15 cellular contexts compared by ENCODE assay signal in the genomic region with DNA sequence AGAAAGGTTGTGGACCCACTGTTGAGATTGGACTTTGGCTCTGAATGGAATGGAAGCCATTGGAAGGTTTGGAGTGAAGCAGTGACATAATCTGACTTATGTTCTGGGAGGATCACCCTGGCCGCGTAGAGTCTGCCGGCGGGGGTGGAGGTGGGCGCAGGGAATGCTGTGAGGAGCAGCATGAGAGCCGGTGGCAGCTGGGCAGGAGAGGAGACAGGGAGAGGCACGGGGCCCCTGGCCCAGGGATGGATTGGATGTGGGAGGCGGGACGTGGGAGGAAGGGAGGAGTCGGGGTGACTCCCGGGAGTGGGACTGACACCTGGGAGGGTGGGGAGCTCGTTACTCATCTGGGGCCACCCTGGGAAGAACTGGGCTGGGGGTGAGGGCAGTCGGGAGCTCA. TPM values are rescaled to one million over a fixed set of nuclear protein-coding genes. Genes with fewer than 3 reads are reported as not detected.
DNase-seq lines count a peak whose midpoint lies in the region; ATAC-seq and TF ChIP-seq lines count a peak whose summit lies in the region.
"Had no signal": no experiment of that assay in that cellular context is flagged by ENCODE, and none has a peak within 500 bp of the region (broad histone marks: within the 10 kb centered on the region; RNA-seq: fewer than 3 reads in every experiment).

No MANE protein-coding gene starts in this region.

- 70% methylated on average over 13 of the region's 13 CpGs for WGBS in right cardiac atrium

- no peak overlapping the region for H3K4me3 ChIP-seq in right cardiac atrium (ENCODE audit: low read length)
- H3K4me3 ChIP-seq: pancreas, transverse colon had no signal

- H3K4me1 ChIP-seq in right cardiac atrium (ENCODE audit: control insufficient read depth, insufficient read depth, low read length): no peaks in the 10 kb centered on the region
- H3K4me1 ChIP-seq: pancreas, transverse colon had no signal

- peaks cover 61% of the 10 kb centered on the region for H3K4me1 Mint-ChIP-seq in central memory CD8-positive, alpha-beta T cell
- peaks cover 86% of the 10 kb centered on the region for H3K4me1 Mint-ChIP-seq in stimulated activated naive CD8-positive, alpha-beta T cell treated with anti-CD3 and anti-CD28 coated beads, Interleukin-15, amount 100 ng/mL, for 72 hours

- no peaks in the 10 kb centered on the region for H3K9me3 ChIP-seq in right cardiac atrium (ENCODE audit: control insufficient read depth, low read length)
- H3K9me3 ChIP-seq: pancreas, transverse colon had no signal

- H3K36me3 Mint-ChIP-seq in central memory CD8-positive, alpha-beta T cell (ENCODE audit: insufficient read depth): peaks cover 28% of the 10 kb centered on the region

- H3K27me3 Mint-ChIP-seq in central memory CD8-positive, alpha-beta T cell: no peaks in the 10 kb centered on the region
- H3K27me3 Mint-ChIP-seq in stimulated activated naive CD8-positive, alpha-beta T cell treated with anti-CD3 and anti-CD28 coated beads, Interleukin-15, amount 100 ng/mL, for 72 hours: no peaks in the 10 kb centered on the region
- H3K27me3 Mint-ChIP-seq: activated B cell treated with CpG ODN at 0.5 μM for 24 hours had no signal

- peak overlapping the region; percentile 86 for H3K27ac Mint-ChIP-seq in central memory CD8-positive, alpha-beta T cell (ENCODE audit: low read depth)
- peak overlapping the region; percentile 84 to 92 for H3K27ac Mint-ChIP-seq in stimulated activated naive CD8-positive, alpha-beta T cell treated with anti-CD3 and anti-CD28 coated beads, Interleukin-15, amount 100 ng/mL, for 72 hours
- H3K27ac Mint-ChIP-seq: activated B cell treated with CpG ODN at 0.5 μM for 24 hours had no signal

- H3K4me3 Mint-ChIP-seq in central memory CD8-positive, alpha-beta T cell: no peak overlapping the region
- peak overlapping the region in 1 of 2 donors; percentile 46 for H3K4me3 Mint-ChIP-seq in stimulated activated naive CD8-positive, alpha-beta T cell treated with anti-CD3 and anti-CD28 coated beads, Interleukin-15, amount 100 ng/mL, for 72 hours
- H3K4me3 Mint-ChIP-seq: activated B cell treated with CpG ODN at 0.5 μM for 24 hours had no signal

- no peak overlapping the region for H3K27ac ChIP-seq in right cardiac atrium (ENCODE audit: low read length)
- H3K27ac ChIP-seq: pancreas, transverse colon had no signal

- no peaks in the 10 kb centered on the region for H3K9me3 Mint-ChIP-seq in central memory CD8-positive, alpha-beta T cell
- H3K9me3 Mint-ChIP-seq in stimulated activated naive CD8-positive, alpha-beta T cell treated with anti-CD3 and anti-CD28 coated beads, Interleukin-15, amount 100 ng/mL, for 72 hours: no peaks in the 10 kb centered on the region
- H3K9me3 Mint-ChIP-seq: activated B cell treated with CpG ODN at 0.5 μM for 24 hours had no signal

- ATAC-seq in right cardiac atrium (no peak), left cardiac atrium (no peak), GM19455 (IDR thresholded peaks at IDR 0.05; ENCODE audit: unreplicated experiment) (no peak)
- ATAC-seq in central memory CD8-positive, alpha-beta T cell (replicated peaks; ENCODE audit: extremely low read depth, poor library complexity, severe bottlenecking): no peak
- ATAC-seq in stimulated activated naive CD8-positive, alpha-beta T cell treated with anti-CD3 and anti-CD28 coated beads, Interleukin-15, amount 100 ng/mL, for 72 hours: no peak
- ATAC-seq: sciatic nerve had no signal

- intact Hi-C loops in right cardiac atrium (cut with DNase I): no loop called here
- intact Hi-C loops in left cardiac atrium (cut with DNase I): no loop called here

- TF ChIP-seq CTCF in GM10266 (IDR thresholded peaks at IDR 0.05; ENCODE audit: control insufficient read depth, insufficient read depth, low read depth, missing control alignments): no peak

- no peaks in the 10 kb centered on the region for H3K27me3 ChIP-seq in right cardiac atrium (ENCODE audit: control insufficient read depth, insufficient read depth)
- H3K27me3 ChIP-seq: transverse colon had no signal

- peak in 2 of 3 donors; percentile 23 to 47 for DNase-seq in right cardiac atrium
- no peak for DNase-seq in left cardiac atrium
- peak; percentile 25 for DNase-seq in NCI-H69 (lab: John Stamatoyannopoulos, UW)
- DNase-seq in central memory CD8-positive, alpha-beta T cell (ENCODE audit: low spot score in 2 of 2): no peak
- DNase-seq in stimulated activated naive CD8-positive, alpha-beta T cell treated with anti-CD3 and anti-CD28 coated beads, Interleukin-15, amount 100 ng/mL, for 72 hours: no peak
- no peak for DNase-seq in GM10266 (ENCODE audit: extremely low spot score)
- DNase-seq: activated B cell treated with CpG ODN at 0.5 μM for 24 hours, activated gamma-delta T cell treated with Interleukin-2 at 50 U/mL for 16 hours, NCI-H1048, NCI-H748 treated with DMSO at 0.1 percent for 48 hours, pancreas, SIG-M5, transverse colon had no signal

RNA-seq across cellular contexts. Expression of gene KCNAB2, which starts 10.4 kb away (rescaled TPM):
- 10 to 100 TPM; 15.4 to 25.6 (median 19.0) TPM for total RNA-seq in right cardiac atrium
- polyA plus RNA-seq in right cardiac atrium: 12.6 TPM
- 10 to 100 TPM; 13.2 to 14.7 TPM for total RNA-seq in left cardiac atrium

RNA-seq across cellular contexts. Expression of gene NPHP4, which starts 43.0 kb away (rescaled TPM):
- total RNA-seq in right cardiac atrium (1 to 10 TPM; 4.8 to 6.0 (median 5.4) TPM), left cardiac atrium (1 to 10 TPM; 5.1 to 7.3 TPM)
- polyA plus RNA-seq in right cardiac atrium: 2.8 TPM

Comparison
In these comparisons a context has a peak if more than half of its experiments do, and no peak if none do; other contexts are left out.
1. DNase-seq: peak in right cardiac atrium (2 of 3) and NCI-H69 (single experiment); none in left cardiac atrium (single experiment), central memory CD8-positive, alpha-beta T cell (0 of 2), stimulated activated naive CD8-positive, alpha-beta T cell treated with anti-CD3 and anti-CD28 coated beads, Interleukin-15, amount 100 ng/mL, for 72 hours (0 of 2) and GM10266 (single experiment).